11 cellular contexts compared by ENCODE assay signal in the genomic region with DNA sequence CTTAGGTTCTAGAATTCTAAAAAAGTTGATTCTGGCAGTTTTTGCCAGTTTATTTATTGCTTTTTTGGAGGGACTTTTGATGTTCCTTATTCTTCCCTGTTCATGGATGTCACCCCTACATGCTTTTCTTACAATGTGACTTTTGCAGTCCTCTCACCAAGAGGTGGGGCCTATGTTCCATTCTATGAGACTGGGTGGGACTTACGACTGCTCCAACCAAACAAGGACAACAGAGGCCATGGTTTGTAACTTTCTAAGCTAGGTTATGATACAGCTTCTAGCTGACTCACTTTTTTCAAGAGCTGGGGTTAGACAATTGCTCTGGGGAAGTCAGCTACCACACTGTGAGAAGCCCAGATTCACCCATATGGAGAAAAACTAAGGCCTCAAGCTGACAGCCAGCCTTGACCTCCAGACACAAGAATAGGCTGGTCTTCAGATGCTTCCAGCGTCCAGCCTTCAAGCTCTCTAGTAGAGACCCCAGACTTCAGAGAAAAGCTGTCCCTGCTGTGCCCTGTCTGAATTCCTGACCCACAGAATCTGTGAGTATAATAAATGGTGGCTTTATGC. TPM values are rescaled to one million over a fixed set of nuclear protein-coding genes. Genes with fewer than 3 reads are reported as not detected.
DNase-seq lines count a peak whose midpoint lies in the region; ATAC-seq, FAIRE-seq and TF ChIP-seq lines count a peak whose summit lies in the region.
"Had no signal": no experiment of that assay in that cellular context is flagged by ENCODE, and none has a peak within 500 bp of the region (broad histone marks: within the 10 kb centered on the region; RNA-seq: fewer than 3 reads in every experiment).

No MANE protein-coding gene starts in this region.

- H3K4me2 ChIP-seq in GM23248 (ENCODE audit: unreplicated experiment), result no peak overlapping the region

- intact Hi-C loops in pancreas (cut with DNase I) (loop anchor here in 1 of 3 donors (10.0 kb wide), 1 partner anchor 265 kb away; no protein-coding TSS in a partner anchor), Caco-2 (cut with micrococcal nuclease; ENCODE audit: unreplicated experiment) (loop anchor here (2.0 kb wide), 1 partner anchor 41 kb away; no protein-coding TSS in a partner anchor)

- no peak overlapping the region for H3K4me3 ChIP-seq in GM23248
- no peak overlapping the region for H3K4me3 ChIP-seq in pancreas
- no peak overlapping the region for H3K4me3 ChIP-seq in Caco-2 (ENCODE audit: low read depth, low read length)
- H3K4me3 ChIP-seq: body of pancreas had no signal

- H3K9me3 ChIP-seq in GM23248 (ENCODE audit: low read depth) (no peaks in the 10 kb centered on the region), pancreas (no peaks in the 10 kb centered on the region), Caco-2 (no peaks in the 10 kb centered on the region)
- H3K9me3 ChIP-seq: body of pancreas had no signal

- 43 to 46% methylated on average over 2 of the region's 2 CpGs for WGBS in GM23248 (ENCODE audit: low coverage in 1 of 2, low lambda C conversion rate in 2 of 2, missing lambda C conversion rate in 2 of 2), 2 experiments
- WGBS in pancreas, 2 donors, result 65 to 69% methylated on average over 2 of the region's 2 CpGs

- no peak for FAIRE-seq in pancreas (lab: Jason Lieb, UNC)

- H3K27ac ChIP-seq in GM23248, result peak overlapping the region; percentile 48
- H3K27ac ChIP-seq in pancreas, result no peak overlapping the region
- H3K27ac ChIP-seq: body of pancreas had no signal

- H3K27me3 ChIP-seq in GM23248 (replicated peaks; ENCODE audit: insufficient read depth), result no peaks in the 10 kb centered on the region
- no peaks in the 10 kb centered on the region for H3K27me3 ChIP-seq in pancreas
- H3K27me3 ChIP-seq in Caco-2 (replicated peaks; ENCODE audit: control insufficient read depth, insufficient read depth, low read length), result no peaks in the 10 kb centered on the region
- H3K27me3 ChIP-seq: body of pancreas had no signal

- no peaks in the 10 kb centered on the region for H3K79me2 ChIP-seq in GM23248 (ENCODE audit: insufficient read depth)

- POLR2A ChIA-PET in Caco-2 (lab: Charles Lee), result no interaction called here

- no peak overlapping the region for H3K4me3 Mint-ChIP-seq in Caco-2 (ENCODE audit: unreplicated experiment)
- H3K4me3 Mint-ChIP-seq: activated B cell treated with CpG ODN at 0.5 μM for 24 hours had no signal

- TF ChIP-seq CTCF in pancreas (IDR thresholded peaks at IDR 0.05) (no peak), Caco-2 (IDR thresholded peaks at IDR 0.05; ENCODE audit: insufficient read depth in 1 of 2, low read depth in 1 of 2, low read length in 1 of 2, severe bottlenecking in 1 of 2, unreplicated experiment in 1 of 2) (no peak)

- H3K4me1 Mint-ChIP-seq in Caco-2 (ENCODE audit: low read depth, unreplicated experiment), result no peaks in the 10 kb centered on the region

- H3K4me1 ChIP-seq in GM23248 (ENCODE audit: insufficient read depth), result peaks cover 10% of the 10 kb centered on the region; the same call in 1 of the 2 replicates
- no peaks in the 10 kb centered on the region for H3K4me1 ChIP-seq in pancreas
- no peaks in the 10 kb centered on the region for H3K4me1 ChIP-seq in Caco-2
- H3K4me1 ChIP-seq: body of pancreas had no signal

- peaks cover 29% of the 10 kb centered on the region for H3K36me3 Mint-ChIP-seq in Caco-2 (ENCODE audit: insufficient read depth, unreplicated experiment)

- peak overlapping the region; percentile 17; the same call in 1 of the 2 replicates for H2AFZ ChIP-seq in GM23248

- in situ Hi-C loops in GM23248 (cut with MboI), result loop anchor here (10.0 to 25.0 kb wide), 3 partner anchors 265 to 792 kb away; no protein-coding TSS in a partner anchor

- CTCF ChIA-PET in Caco-2 (lab: Charles Lee), result interaction anchor here (0.7 to 1.1 kb wide), 2 partner anchors 55 to 109 kb away, joined by 3 read pairs; no protein-coding TSS in a partner anchor

- peak in 3 of 4 donors; percentile 37 to 57 (median 49) for ATAC-seq in pancreas
- ATAC-seq: body of pancreas had no signal

- H3K27me3 Mint-ChIP-seq in Caco-2 (ENCODE audit: insufficient read depth, unreplicated experiment), result no peaks in the 10 kb centered on the region
- H3K27me3 Mint-ChIP-seq: activated B cell treated with CpG ODN at 0.5 μM for 24 hours had no signal

- H3K27ac Mint-ChIP-seq in Caco-2 (ENCODE audit: unreplicated experiment), result no peak overlapping the region
- H3K27ac Mint-ChIP-seq: activated B cell treated with CpG ODN at 0.5 μM for 24 hours had no signal

- H3K36me3 ChIP-seq in GM23248 (ENCODE audit: low read depth) (no peaks in the 10 kb centered on the region), pancreas (no peaks in the 10 kb centered on the region), Caco-2 (ENCODE audit: control insufficient read depth, insufficient read depth, low read length) (no peaks in the 10 kb centered on the region)

- no peaks in the 10 kb centered on the region for H3K9me3 Mint-ChIP-seq in Caco-2 (ENCODE audit: unreplicated experiment)

- peak; percentile 80 for DNase-seq in GM23248
- DNase-seq in RKO (ENCODE audit: low spot score), result peak; percentile 41
- peak; percentile 57 for DNase-seq in fibroblast of peridontal ligament (ENCODE audit: extremely low read depth)
- DNase-seq in pancreas, result no peak
- no peak for DNase-seq in SKM-1 (lab: John Stamatoyannopoulos, UW; ENCODE audit: unreplicated experiment)
- no peak for DNase-seq in Caco-2
- no peak for DNase-seq in NCI-H1930 (lab: John Stamatoyannopoulos, UW)
- DNase-seq in T-helper 2 cell, result no peak
- DNase-seq: activated B cell treated with CpG ODN at 0.5 μM for 24 hours; body of pancreas; stimulated activated naive CD4-positive, alpha-beta T cell had no signal

- peaks cover 28% of the 10 kb centered on the region for H3F3A ChIP-seq in GM23248 (ENCODE audit: insufficient read depth)

- no TSS peak for BruUV-seq in Caco-2 (replicated peaks; lab: Mats Ljungman, UMichigan)

- H3K9me2 ChIP-seq in GM23248 (ENCODE audit: insufficient read depth), result no peaks in the 10 kb centered on the region

- no peak overlapping the region for H3K9ac ChIP-seq in GM23248

- H4K20me1 ChIP-seq in GM23248 (ENCODE audit: insufficient read depth), result no peaks in the 10 kb centered on the region

RNA-seq across cellular contexts. Expression of a gene that starts 39.5 kb away (rescaled TPM):
- total RNA-seq in GM23248 (2014; rRNA removed; shearing (Covaris generic)), result 34.0 and 41.4 TPM in 2 replicates
- polyA plus RNA-seq in GM23248 (2016; fragmentation: Nextera tagmentation; extraction: Ambion mirVana) (35.6 and 36.9 TPM in 2 replicates), pancreas (10 to 100 TPM; 21.2 to 24.4 TPM)
- total RNA-seq in pancreas (10 to 100 TPM in 4 of 6 donors, 1 to 10 TPM in 2; 8.4 to 17.4 (median 13.6) TPM), Caco-2 (2022) (62.7 and 67.6 TPM in 2 replicates)

RNA-seq across cellular contexts. Expression of a gene that starts 39.6 kb away (rescaled TPM):
- 150 and 163 TPM in 2 replicates for total RNA-seq in GM23248 (2014; rRNA removed; shearing (Covaris generic))
- 130 and 132 TPM in 2 replicates for polyA plus RNA-seq in GM23248 (2016; fragmentation: Nextera tagmentation; extraction: Ambion mirVana)
- 100 to 1,000 TPM in 2 of 6 donors, 10 to 100 TPM in 4; 56.6 to 134 (median 92.5) TPM for total RNA-seq in pancreas
- polyA plus RNA-seq in pancreas, result 100 to 1,000 TPM; 122 to 210 TPM
- 316 and 341 TPM in 2 replicates for total RNA-seq in Caco-2 (2022)

Comparison
In these comparisons a context has a peak if more than half of its experiments do, and no peak if none do; other contexts are left out.
1. DNase-seq: peak in GM23248 (single experiment), RKO (single experiment) and fibroblast of peridontal ligament (single experiment); none in pancreas (0 of 6), SKM-1 (single experiment), Caco-2 (0 of 2), NCI-H1930 (0 of 2) and T-helper 2 cell (0 of 5).